In genomic region chr10:34139559-34139958, GRCh38 we compare ENCODE assay signal across 16 cellular contexts.
A peak's percentile ranks its signal among the peaks of the same experiment; 100 is the strongest.
DNase-seq lines count a peak whose midpoint lies in the region; TF ChIP-seq lines count a peak whose summit lies in the region.
"Had no signal": no experiment of that assay in that cellular context is flagged by ENCODE, and none has a peak within 500 bp of the region (broad histone marks: within the 10 kb centered on the region; RNA-seq: fewer than 3 reads in every experiment).

No MANE protein-coding gene starts in this region.

- intact Hi-C loops in head of caudate nucleus (cut with DNase I) = no loop called here
- intact Hi-C loops in cardiac septum (cut with DNase I) = no loop called here

- H3K27me3 ChIP-seq in kidney epithelial cell (ENCODE audit: control insufficient read depth, insufficient read depth, low read length) = no peaks in the 10 kb centered on the region
- H3K27me3 ChIP-seq: colonic mucosa, right atrium auricular region had no signal

- peak; percentile 23 for DNase-seq in AG10803 (ENCODE audit: low read depth)
- DNase-seq in HK-2 (ENCODE audit: unreplicated experiment) = peak; percentile 16
- DNase-seq in amniotic epithelial cell (ENCODE audit: low read depth) = peak; percentile 76
- DNase-seq in kidney epithelial cell (ENCODE audit: low read depth) = peak; percentile 84
- DNase-seq in head of caudate nucleus = no peak
- no peak for DNase-seq in NCI-H2171 treated with DMSO at 0.1 percent for 48 hours (lab: John Stamatoyannopoulos, UW)
- DNase-seq in Kasumi-1 (lab: John Stamatoyannopoulos, UW) = no peak
- DNase-seq in cardiac septum (ENCODE audit: low spot score) = no peak
- DNase-seq: amygdala; colonic mucosa; COR-L47; GOT3; MM.1S; NCI-H187; stimulated activated CD4-positive, alpha-beta T cell treated with anti-CD3 and anti-CD28 coated beads, Interleukin-2, amount 100 ng/mL, for 48 hours had no signal

- TF ChIP-seq CTCF in AG10803 (conservative IDR thresholded peaks at IDR 0.05; ENCODE audit: low read length) (no peak), kidney epithelial cell (IDR thresholded peaks at IDR 0.05; ENCODE audit: insufficient read depth, low read length, poor library complexity, severe bottlenecking) (no peak)

- no peaks in the 10 kb centered on the region for H3K36me3 ChIP-seq in kidney epithelial cell (ENCODE audit: control insufficient read depth, insufficient read depth, low read length)
- H3K36me3 ChIP-seq: colonic mucosa, right atrium auricular region had no signal

- H3K4me3 ChIP-seq in AG10803 (ENCODE audit: low read length) (no peak overlapping the region), kidney epithelial cell (ENCODE audit: low read depth, low read length) (no peak overlapping the region)
- H3K4me3 ChIP-seq: colonic mucosa, right atrium auricular region had no signal

Comparison
In these comparisons a context has a peak if more than half of its experiments do, and no peak if none do; other contexts are left out.
1. DNase-seq: peak in AG10803 (single experiment), HK-2 (single experiment), amniotic epithelial cell (single experiment) and kidney epithelial cell (single experiment); none in head of caudate nucleus (0 of 42), NCI-H2171 treated with DMSO at 0.1 percent for 48 hours (single experiment), Kasumi-1 (0 of 2) and cardiac septum (single experiment).